ENCODE assay signal across 17 cellular contexts in genomic region chr3:172685331-172686214, GRCh38. TPM values are rescaled to one million over a fixed set of nuclear protein-coding genes. Genes with fewer than 3 reads are reported as not detected.
DNase-seq lines count a peak whose midpoint lies in the region; ATAC-seq, FAIRE-seq and TF ChIP-seq lines count a peak whose summit lies in the region.
"Had no signal": no experiment of that assay in that cellular context is flagged by ENCODE, and none has a peak within 500 bp of the region (broad histone marks: within the 10 kb centered on the region; RNA-seq: fewer than 3 reads in every experiment).

No MANE protein-coding gene starts in this region.

- H3K9ac ChIP-seq in astrocyte (ENCODE audit: low read length), result no peak overlapping the region

- peak overlapping the region; percentile 35 for H3K27ac Mint-ChIP-seq in T-helper 1 cell treated with Interleukin-12 subunit alpha and Interleukin-12 subunit beta and Interleukin-4 antibody, amounts not matched to agents 30 μg/mL and 1 μg/mL, for 36 hours
- H3K27ac Mint-ChIP-seq in astrocyte (ENCODE audit: unreplicated experiment), result peak overlapping the region; percentile 4
- H3K27ac Mint-ChIP-seq in CD14-positive monocyte, result peak overlapping the region in 1 of 7 donors; percentile 34

- peaks cover 75% of the 10 kb centered on the region for H3K79me2 ChIP-seq in astrocyte (ENCODE audit: insufficient read depth, low read length)

- peak overlapping the region; percentile 0 for H3K4me3 Mint-ChIP-seq in T-helper 1 cell treated with Interleukin-12 subunit alpha and Interleukin-12 subunit beta and Interleukin-4 antibody, amounts not matched to agents 30 μg/mL and 1 μg/mL, for 36 hours
- H3K4me3 Mint-ChIP-seq in astrocyte (ENCODE audit: unreplicated experiment) (no peak overlapping the region), CD14-positive monocyte (no peak overlapping the region)

- peaks cover 9% of the 10 kb centered on the region for H4K20me1 ChIP-seq in astrocyte (ENCODE audit: insufficient read depth, low read length)

- no peaks in the 10 kb centered on the region for H3K36me3 Mint-ChIP-seq in T-helper 1 cell treated with Interleukin-12 subunit alpha and Interleukin-12 subunit beta and Interleukin-4 antibody, amounts not matched to agents 30 μg/mL and 1 μg/mL, for 36 hours (ENCODE audit: low read depth)
- H3K36me3 Mint-ChIP-seq in astrocyte (ENCODE audit: low read depth, unreplicated experiment) (peaks cover 2% of the 10 kb centered on the region), CD14-positive monocyte (peaks cover 3 to 8% of the 10 kb centered on the region in 2 donors)

- H3K9me3 ChIP-seq in astrocyte (ENCODE audit: insufficient read depth, low read depth, low read length), result no peaks in the 10 kb centered on the region
- H3K9me3 ChIP-seq: Caco-2 had no signal

- H2AFZ ChIP-seq in astrocyte (ENCODE audit: low read depth, low read length), result no peak overlapping the region

- TF ChIP-seq CTCF in astrocyte (IDR thresholded peaks at IDR 0.05; ENCODE audit: insufficient read depth, low read depth, low read length) (no peak), CD14-positive monocyte (IDR thresholded peaks at IDR 0.05) (no peak)

- no peak for FAIRE-seq in astrocyte (lab: Jason Lieb, UNC)
- FAIRE-seq: endometrium had no signal

- no peak overlapping the region for H3K4me3 ChIP-seq in astrocyte (ENCODE audit: insufficient read depth, low read depth, low read length)
- H3K4me3 ChIP-seq: lung, skin epidermis had no signal

- H3K36me3 ChIP-seq in astrocyte (ENCODE audit: insufficient read depth, low read length), result no peaks in the 10 kb centered on the region

- H3K4me2 ChIP-seq in astrocyte (ENCODE audit: low read length), result no peak overlapping the region

- no peaks in the 10 kb centered on the region for H3K27me3 ChIP-seq in astrocyte (ENCODE audit: insufficient read depth, low read length)

- peaks cover 13% of the 10 kb centered on the region for H3K4me1 ChIP-seq in astrocyte (ENCODE audit: insufficient read depth, low read length)

- intact Hi-C loops in CD14-positive monocyte (cut with micrococcal nuclease), result no loop called here

- H3K4me1 Mint-ChIP-seq in T-helper 1 cell treated with Interleukin-12 subunit alpha and Interleukin-12 subunit beta and Interleukin-4 antibody, amounts not matched to agents 30 μg/mL and 1 μg/mL, for 36 hours (ENCODE audit: low read depth), result peaks cover 12% of the 10 kb centered on the region
- H3K4me1 Mint-ChIP-seq in astrocyte (ENCODE audit: low read depth, unreplicated experiment), result peaks cover 7% of the 10 kb centered on the region
- H3K4me1 Mint-ChIP-seq in CD14-positive monocyte, result peaks cover 17% of the 10 kb centered on the region

- no peaks in the 10 kb centered on the region for H3K9me3 Mint-ChIP-seq in T-helper 1 cell treated with Interleukin-12 subunit alpha and Interleukin-12 subunit beta and Interleukin-4 antibody, amounts not matched to agents 30 μg/mL and 1 μg/mL, for 36 hours
- no peaks in the 10 kb centered on the region for H3K9me3 Mint-ChIP-seq in astrocyte (ENCODE audit: unreplicated experiment)
- H3K9me3 Mint-ChIP-seq in CD14-positive monocyte, result peaks cover 0 to under 1% (median 0%) of the 10 kb centered on the region in 7 donors

- peak; percentile 40 for ATAC-seq in HG03432 (IDR thresholded peaks at IDR 0.05; ENCODE audit: unreplicated experiment)

- H3K27ac ChIP-seq in astrocyte (ENCODE audit: low read depth, low read length), result no peak overlapping the region
- H3K27ac ChIP-seq: 22Rv1 had no signal

- no peaks in the 10 kb centered on the region for H3K27me3 Mint-ChIP-seq in T-helper 1 cell treated with Interleukin-12 subunit alpha and Interleukin-12 subunit beta and Interleukin-4 antibody, amounts not matched to agents 30 μg/mL and 1 μg/mL, for 36 hours (ENCODE audit: low read depth)
- H3K27me3 Mint-ChIP-seq in astrocyte (ENCODE audit: low read depth, unreplicated experiment), result no peaks in the 10 kb centered on the region
- H3K27me3 Mint-ChIP-seq in CD14-positive monocyte (ENCODE audit: low read depth in 3 of 3), result no peaks in the 10 kb centered on the region

- DNase-seq in T-helper 1 cell (no peak), astrocyte (ENCODE audit: low read depth) (no peak), kidney tubule cell (ENCODE audit: low spot score) (peak; percentile 52), NCI-H1092 treated with DMSO at 0.1 percent for 48 hours (lab: John Stamatoyannopoulos, UW) (no peak), CD14-positive monocyte (ENCODE audit: low spot score) (no peak), NCI-H524 treated with DMSO at 0.1 percent for 48 hours (lab: John Stamatoyannopoulos, UW) (no peak)
- DNase-seq: activated T-cell treated with anti-CD3 and anti-CD28 coated beads, Interleukin-2, amount 50 U/mL, for 48 hours; Caco-2; NCI-H187 treated with DMSO at 0.1 percent for 48 hours; NCI-H82; SIG-M5 had no signal

RNA-seq across cellular contexts. Expression of gene NCEH1, which starts 25.3 kb away (rescaled TPM):
- 14.1 and 16.9 TPM in 2 replicates for total RNA-seq in astrocyte
- 10 to 100 TPM; 20.7 to 23.9 TPM for polyA plus RNA-seq in CD14-positive monocyte
